26 cellular contexts compared by ENCODE assay signal in the genomic region with DNA sequence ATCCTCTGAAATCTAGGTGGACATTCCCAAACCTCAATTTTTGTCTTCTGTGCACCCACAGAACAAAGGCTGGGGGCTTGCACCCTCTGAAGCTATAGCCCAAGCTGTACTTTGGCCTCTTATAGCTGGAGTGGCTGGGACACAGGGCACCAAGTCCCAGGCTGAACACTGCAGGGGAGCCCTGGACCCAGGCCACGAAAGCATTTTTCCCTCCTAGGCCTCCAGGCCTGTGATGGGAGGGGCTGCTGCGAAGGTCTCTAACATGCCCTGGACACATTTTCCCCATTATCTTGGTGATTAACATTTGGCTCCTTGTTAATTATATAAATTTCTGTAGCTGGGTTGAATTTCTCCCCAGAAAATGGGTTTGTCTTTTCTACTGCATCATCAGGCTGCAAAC.
"Had no signal": no experiment of that assay in that cellular context is flagged by ENCODE, and none has a peak within 500 bp of the region (broad histone marks: within the 10 kb centered on the region; RNA-seq: fewer than 3 reads in every experiment).

No MANE protein-coding gene starts in this region.

- H3K27me3 ChIP-seq: stomach, suprapubic skin, testis, thyroid gland, tibial artery, tibial nerve, transverse colon, upper lobe of left lung, upper lobe of right lung, uterus, vagina had no signal

- H3K4me1 ChIP-seq: suprapubic skin, testis, thyroid gland, tibial artery, tibial nerve, transverse colon, upper lobe of left lung, upper lobe of right lung, uterus, vagina had no signal

- DNase-seq: stimulated activated CD4-positive, alpha-beta T cell treated with anti-CD3 and anti-CD28 coated beads, Interleukin-2, amount 100 ng/mL, for 48 hours; stimulated activated CD4-positive, alpha-beta T cell treated with anti-CD3 and anti-CD28 coated beads, Interleukin-4, amount 100 ng/mL, for 24 hours; stimulated activated CD4-positive, alpha-beta T cell treated with anti-CD3 and anti-CD28 coated beads, Interleukin-4, amount 100 ng/mL, for 4 hours; stimulated activated CD8-positive, alpha-beta memory T cell treated with anti-CD3 and anti-CD28 coated beads, Interleukin-4, amount 100 ng/mL, for 48 hours; stimulated activated naive B cell treated with anti-CD40 and anti-IgM and Interleukin-4, amounts not matched to agents 10 μg/mL and 1 μg/mL and 100 μg/mL, for 72 hours; stimulated activated naive CD4-positive, alpha-beta T cell; stimulated activated naive CD4-positive, alpha-beta T cell treated with Interleukin-2 at 50 U/mL for 16 hours; stimulated activated naive CD8-positive, alpha-beta T cell treated with anti-CD3 and anti-CD28 coated beads, Interleukin-15, amount 100 ng/mL, for 72 hours; stimulated activated naive CD8-positive, alpha-beta T cell treated with anti-CD3 and anti-CD28 coated beads, Interleukin-15, Interleukin-2, amounts not matched to agents 100 U/mL and 50 U/mL, for 24 hours; stomach; substantia nigra; testis; thyroid gland; tibial artery; transverse colon; trophoblast cell; upper lobe of left lung; upper lobe of right lung; uterus had no signal

- H3K27ac ChIP-seq: stomach, suprapubic skin, testis, thoracic aorta, thyroid gland, tibial artery, tibial nerve, transverse colon, upper lobe of left lung, upper lobe of right lung, uterus, vagina had no signal

- ATAC-seq: stimulated activated effector memory CD8-positive, alpha-beta T cell treated with anti-CD3 and anti-CD28 coated beads, Interleukin-12 subunit alpha, Interleukin-12 subunit beta, amount 100 ng/mL, for 72 hours; stimulated activated memory B cell treated with anti-CD40 and anti-IgM and Interleukin-4, amounts not matched to agents 10 μg/mL and 1 μg/mL and 100 μg/mL, for 72 hours; stimulated activated naive B cell treated with anti-CD40 and anti-IgM and Interleukin-4, amounts not matched to agents 10 μg/mL and 1 μg/mL and 100 μg/mL, for 72 hours; stimulated activated naive CD8-positive, alpha-beta T cell treated with anti-CD3 and anti-CD28 coated beads, Interleukin-15, amount 100 ng/mL, for 72 hours; stimulated activated naive CD8-positive, alpha-beta T cell treated with anti-CD3 and anti-CD28 coated beads, Interleukin-15, Interleukin-2, amounts not matched to agents 100 U/mL and 50 U/mL, for 24 hours; upper lobe of right lung had no signal

- H3K36me3 ChIP-seq: stomach, suprapubic skin, thoracic aorta, thyroid gland, tibial artery, tibial nerve, transverse colon, upper lobe of left lung, upper lobe of right lung, uterus, vagina had no signal

- FAIRE-seq: urothelium cell line had no signal

- H3K9me3 ChIP-seq: suprapubic skin, testis, thoracic aorta, tibial nerve, transverse colon, upper lobe of right lung, uterus, vagina had no signal

- H3K4me3 ChIP-seq: stomach, suprapubic skin, testis, thoracic aorta, thyroid gland, tibial artery, tibial nerve, transverse colon, upper lobe of left lung, upper lobe of right lung, uterus, vagina had no signal
